In the genomic region with DNA sequence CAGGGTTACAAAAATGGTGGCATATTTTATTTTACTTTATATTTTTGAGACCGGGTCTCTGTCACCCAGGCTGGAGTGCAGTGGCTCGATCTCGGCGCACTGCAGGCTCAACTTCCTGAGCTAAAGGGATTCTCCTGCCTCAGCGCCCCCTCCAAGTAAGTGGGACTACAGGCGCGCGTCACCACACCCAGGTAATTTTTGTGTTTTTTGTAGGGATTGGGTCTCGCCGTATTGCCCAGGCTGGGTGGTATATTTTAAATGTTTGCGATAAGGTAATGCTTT, we compare ENCODE assay signal across 10 cellular contexts. TPM values are rescaled to one million over a fixed set of nuclear protein-coding genes. Genes with fewer than 3 reads are reported as not detected.
DNase-seq lines count a peak whose midpoint lies in the region; ATAC-seq and TF ChIP-seq lines count a peak whose summit lies in the region.
"Had no signal": no experiment of that assay in that cellular context is flagged by ENCODE, and none has a peak within 500 bp of the region (broad histone marks: within the 10 kb centered on the region; RNA-seq: fewer than 3 reads in every experiment).

No MANE protein-coding gene starts in this region.

- H3K27me3 ChIP-seq in heart left ventricle (peaks cover 0 to 15% (median 0%) of the 10 kb centered on the region in 9 donors), ascending aorta (no peaks in the 10 kb centered on the region), transverse colon (peaks cover 21% of the 10 kb centered on the region), SJCRH30 (peaks cover 4% of the 10 kb centered on the region; the same call in 1 of the 2 replicates)

- H3K27ac Mint-ChIP-seq in mesothelial cell of epicardium, result no peak overlapping the region

- H3K4me1 Mint-ChIP-seq in mesothelial cell of epicardium, result peaks cover 3% of the 10 kb centered on the region

- H3K27ac ChIP-seq in heart left ventricle, result peak overlapping the region in 6 of 12 donors; percentile 20 to 82 (median 65)
- H3K27ac ChIP-seq in ascending aorta, result peak overlapping the region; percentile 84 to 85
- peak overlapping the region; percentile 56 to 78 (median 70) for H3K27ac ChIP-seq in transverse colon
- no peak overlapping the region for H3K27ac ChIP-seq in SJCRH30

- 69 to 80% (median 73%) methylated on average over 11 of the region's 11 CpGs for WGBS in heart left ventricle, 4 donors
- WGBS in transverse colon (ENCODE audit: low coverage in 1 of 2), 2 donors, result 64% methylated on average over 11 of the region's 11 CpGs; no CpG with 5 or more reads in 1 of the 2 donors

- H3K9me3 ChIP-seq in heart left ventricle (no peaks in the 10 kb centered on the region), ascending aorta (no peaks in the 10 kb centered on the region), transverse colon (no peaks in the 10 kb centered on the region), SJCRH30 (replicated peaks) (no peaks in the 10 kb centered on the region)

- DNase-seq in heart left ventricle (no peak), left ventricle myocardium superior (no peak), ascending aorta (ENCODE audit: low spot score in 2 of 2) (no peak), mesothelial cell of epicardium (ENCODE audit: low spot score in 2 of 2, unreplicated experiment in 2 of 2) (no peak), transverse colon (no peak), SJCRH30 (no peak), G401 (ENCODE audit: low spot score) (no peak)
- DNase-seq: NCI-H2029 treated with DMSO at 0.1 percent for 48 hours had no signal

- H3K4me3 Mint-ChIP-seq in mesothelial cell of epicardium, result peak overlapping the region; percentile 59

- H3K4me3 ChIP-seq in heart left ventricle, result peak overlapping the region in 11 of 12 donors; percentile 51 to 81 (median 61)
- H3K4me3 ChIP-seq in ascending aorta, result peak overlapping the region; percentile 70 to 80
- peak overlapping the region in 1 of 4 donors; percentile 61 for H3K4me3 ChIP-seq in transverse colon
- H3K4me3 ChIP-seq in SJCRH30, result no peak overlapping the region

- no peaks in the 10 kb centered on the region for H3K9me3 Mint-ChIP-seq in mesothelial cell of epicardium

- ATAC-seq in heart left ventricle, result no peak
- ATAC-seq in left ventricle myocardium superior, result no peak
- no peak for ATAC-seq in GM19452 (IDR thresholded peaks at IDR 0.05; ENCODE audit: unreplicated experiment)

- no peak for TF ChIP-seq CTCF in heart left ventricle (IDR thresholded peaks at IDR 0.05)
- no peak for TF ChIP-seq CTCF in ascending aorta (IDR thresholded peaks at IDR 0.05)
- TF ChIP-seq CTCF in mesothelial cell of epicardium (IDR thresholded peaks at IDR 0.05; ENCODE audit: unreplicated experiment), result no peak
- TF ChIP-seq CTCF in transverse colon (IDR thresholded peaks at IDR 0.05), result no peak

- H3K36me3 ChIP-seq in heart left ventricle (no peaks in the 10 kb centered on the region), ascending aorta (no peaks in the 10 kb centered on the region), transverse colon (no peaks in the 10 kb centered on the region), SJCRH30 (no peaks in the 10 kb centered on the region)

- TF ChIP-seq POLR2A in heart left ventricle (IDR thresholded peaks at IDR 0.05) (no peak), transverse colon (IDR thresholded peaks at IDR 0.05) (no peak)

- intact Hi-C loops in heart left ventricle (cut with DNase I) (no loop called here), left ventricle myocardium superior (cut with micrococcal nuclease) (no loop called here), ascending aorta (cut with DNase I) (loop anchor here (1.0 kb wide), 4 partner anchors 10 to 18 kb away; partner anchors contain the start of genes C11orf68, CCDC85B and DRAP1), transverse colon (cut with DNase I; ENCODE audit: low total_unique reads) (no loop called here)

- peaks cover 78% of the 10 kb centered on the region for H3K27me3 Mint-ChIP-seq in mesothelial cell of epicardium (ENCODE audit: low read depth)

- H3K4me1 ChIP-seq in heart left ventricle (peaks cover 0 to 27% (median 18%) of the 10 kb centered on the region in 12 donors), ascending aorta (peaks cover 7 to 20% of the 10 kb centered on the region in 2 donors), transverse colon (peaks cover 6 to 22% (median 19%) of the 10 kb centered on the region in 4 donors), SJCRH30 (peaks cover 36% of the 10 kb centered on the region)

- in situ Hi-C loops in transverse colon (cut with MboI; ENCODE audit: low pct_ligation_motif_present in 1 of 4, low pct_unique_long_range_greater_than_20kb in 1 of 4, low sequenced_read_pairs in 3 of 4) (no loop called here), G401 (cut with HindIII; ENCODE audit: low sequenced_read_pairs) (no loop called here)

- no peaks in the 10 kb centered on the region for H3K36me3 Mint-ChIP-seq in mesothelial cell of epicardium

- TF ChIP-seq EP300 in transverse colon (IDR thresholded peaks at IDR 0.05; ENCODE audit: low read depth), result no peak

RNA-seq across cellular contexts. Expression of gene FOSL1, which starts 0.7 kb away (rescaled TPM):
- 10 to 100 TPM in 1 of 9 donors, 1 to 10 TPM in 6, under 1 TPM in 2; 0.22 to 13.7 (median 1.5) TPM for total RNA-seq in heart left ventricle
- polyA plus RNA-seq in heart left ventricle, result 10 to 100 TPM in 1 of 2 donors, 1 to 10 TPM in 1; 1.2 to 48.1 TPM
- 0.32 TPM for total RNA-seq in left ventricle myocardium superior
- 123 TPM for total RNA-seq in ascending aorta
- 2.7 to 4.3 TPM (median 3.1 TPM) in 3 replicates for total RNA-seq in mesothelial cell of epicardium
- 10 to 100 TPM in 1 of 4 donors, 1 to 10 TPM in 1, not detected in 2; 1.2 to 11.6 TPM for total RNA-seq in transverse colon
- 1.5 and 1.9 TPM in 2 replicates for total RNA-seq in SJCRH30 (2014; rRNA removed; shearing (Covaris generic))
- total RNA-seq in G401 (2014; rRNA removed; shearing (Covaris generic)), result 23.6 and 30.8 TPM in 2 replicates
- total RNA-seq: urinary bladder had no signal

RNA-seq across cellular contexts. Expression of gene CCDC85B, which starts 10.4 kb away (rescaled TPM):
- total RNA-seq in heart left ventricle (10 to 100 TPM; 32.3 to 78.1 (median 36.9) TPM), left ventricle myocardium superior (30.0 TPM), ascending aorta (184 TPM), mesothelial cell of epicardium (12.3 to 13.8 TPM (median 12.8 TPM) in 3 replicates), transverse colon (100 to 1,000 TPM in 1 of 4 donors, 10 to 100 TPM in 2, 1 to 10 TPM in 1; 7.9 to 140 (median 23.1) TPM)
- 10 to 100 TPM; 31.3 to 62.1 TPM for polyA plus RNA-seq in heart left ventricle
- 25.2 and 30.6 TPM in 2 replicates for total RNA-seq in SJCRH30 (2014; rRNA removed; shearing (Covaris generic))
- 180 and 212 TPM in 2 replicates for total RNA-seq in G401 (2014; rRNA removed; shearing (Covaris generic))

RNA-seq across cellular contexts. Expression of gene FIBP, which starts 12.6 kb away (rescaled TPM):
- total RNA-seq in heart left ventricle, result 10 to 100 TPM; 48.2 to 93.9 (median 57.3) TPM
- polyA plus RNA-seq in heart left ventricle, result 10 to 100 TPM; 35.0 to 74.7 TPM
- 44.9 TPM for total RNA-seq in left ventricle myocardium superior
- total RNA-seq in ascending aorta, result 57.2 TPM
- total RNA-seq in mesothelial cell of epicardium, result 62.4 to 63.9 TPM (median 62.9 TPM) in 3 replicates
- total RNA-seq in transverse colon, result 10 to 100 TPM; 53.4 to 82.6 (median 75.9) TPM
- 64.3 and 68.1 TPM in 2 replicates for total RNA-seq in SJCRH30 (2014; rRNA removed; shearing (Covaris generic))
- 79.3 and 89.3 TPM in 2 replicates for total RNA-seq in G401 (2014; rRNA removed; shearing (Covaris generic))

RNA-seq across cellular contexts. Expression of gene C11orf68, which starts 18.0 kb away (rescaled TPM):
- 10 to 100 TPM; 17.0 to 49.0 (median 39.5) TPM for total RNA-seq in heart left ventricle
- polyA plus RNA-seq in heart left ventricle, result 10 to 100 TPM; 34.0 to 41.5 TPM
- 35.2 TPM for total RNA-seq in left ventricle myocardium superior
- 25.3 TPM for total RNA-seq in ascending aorta
- 33.4 to 34.9 TPM (median 33.9 TPM) in 3 replicates for total RNA-seq in mesothelial cell of epicardium
- total RNA-seq in transverse colon, result 10 to 100 TPM; 15.2 to 59.5 (median 22.8) TPM
- total RNA-seq in SJCRH30 (2014; rRNA removed; shearing (Covaris generic)), result 9.2 and 10.3 TPM in 2 replicates
- 14.2 and 17.2 TPM in 2 replicates for total RNA-seq in G401 (2014; rRNA removed; shearing (Covaris generic))

RNA-seq across cellular contexts. Expression of gene DRAP1, which starts 18.4 kb away (rescaled TPM):
- 100 to 1,000 TPM in 4 of 9 donors, 10 to 100 TPM in 5; 76.5 to 144 (median 96.9) TPM for total RNA-seq in heart left ventricle
- 100 to 1,000 TPM; 168 to 180 TPM for polyA plus RNA-seq in heart left ventricle
- 106 TPM for total RNA-seq in left ventricle myocardium superior
- total RNA-seq in ascending aorta, result 135 TPM
- total RNA-seq in mesothelial cell of epicardium, result 68.5 to 74.4 TPM (median 70.9 TPM) in 3 replicates
- 10 to 100 TPM; 15.7 to 63.2 (median 57.0) TPM for total RNA-seq in transverse colon
- 72.7 and 77.7 TPM in 2 replicates for total RNA-seq in SJCRH30 (2014; rRNA removed; shearing (Covaris generic))
- total RNA-seq in G401 (2014; rRNA removed; shearing (Covaris generic)), result 174 and 179 TPM in 2 replicates
